In genomic region chr2:219298759-219299371, GRCh38 we compare ENCODE assay signal across 8 cellular contexts. TPM values are rescaled to one million over a fixed set of nuclear protein-coding genes. Genes with fewer than 3 reads are reported as not detected.
A peak's percentile ranks its signal among the peaks of the same experiment; 100 is the strongest.
DNase-seq lines count a peak whose midpoint lies in the region; ATAC-seq and TF ChIP-seq lines count a peak whose summit lies in the region.

No MANE protein-coding gene starts in this region.

- peak overlapping the region in 24 of 59 donors; percentile 3 to 72 (median 37) for H3K27ac ChIP-seq in dorsolateral prefrontal cortex

- intact Hi-C loops in dorsolateral prefrontal cortex (cut with DNase I) = loop anchor here (1.0 to 5.0 kb wide), 4 partner anchors 22 to 138 kb away; partner anchors contain the start of genes NHEJ1 (in 2 of the 2) and DNPEP (in 1 of the 2)

- in situ Hi-C loops in GM13977 (cut with MboI; ENCODE audit: low pct_unique_long_range_greater_than_20kb, low sequenced_read_pairs, unreplicated experiment) = loop anchor here (10.0 kb wide), 1 partner anchor 124 kb away; the partner anchor contains the start of genes CNPPD1, RETREG2 and SLC23A3

- DNase-seq in A172 (ENCODE audit: low spot score) = peak; percentile 71
- DNase-seq in GM13977 (ENCODE audit: low spot score) = peak; percentile 95
- peak; percentile 50 for DNase-seq in NCI-H774 (lab: John Stamatoyannopoulos, UW)
- DNase-seq in activated CD4-positive, alpha-beta T cell treated with anti-CD3 and anti-CD28 coated beads, Interleukin-2, amount 50 U/mL, for 24 hours (ENCODE audit: low read depth in 1 of 2, low spot score in 1 of 2) = peak; percentile 88 to 89
- peak; percentile 85 to 93 (median 92) for DNase-seq in dorsolateral prefrontal cortex
- DNase-seq in lung microvascular endothelial cell (ENCODE audit: low read depth in 2 of 2) = peak; percentile 75 to 80
- DNase-seq in stimulated activated CD8-positive, alpha-beta memory T cell treated with anti-CD3 and anti-CD28 coated beads, Interleukin-15, amount 100 ng/mL, for 1 hour (ENCODE audit: low read depth) = peak; percentile 86

- peaks cover 0 to 6% (median 0%) of the 10 kb centered on the region in 45 donors for H3K27me3 ChIP-seq in dorsolateral prefrontal cortex

- peak; percentile 66 for ATAC-seq in HG03354 (IDR thresholded peaks at IDR 0.05; ENCODE audit: poor library complexity, severe bottlenecking, unreplicated experiment)

- peak overlapping the region in 4 of 59 donors; percentile 2 to 26 (median 12) for H3K4me3 ChIP-seq in dorsolateral prefrontal cortex

- TF ChIP-seq CTCF in GM13977 (IDR thresholded peaks at IDR 0.05; ENCODE audit: extremely low read depth, insufficient read depth, missing control alignments) = peak; percentile 97
- TF ChIP-seq CTCF in dorsolateral prefrontal cortex (IDR thresholded peaks at IDR 0.05 in 54 of 56, conservative IDR thresholded peaks at IDR 0.05 in 2 of 56; ENCODE audit: low read depth in 1 of 56, partially characterized antibody in 56 of 56) = peak; percentile 87 to 100 (median 99)

RNA-seq across cellular contexts. Expression of gene PTPRN, which starts 10.3 kb away (rescaled TPM):
- total RNA-seq in A172 (2014; rRNA removed; shearing (Covaris generic)) = 19.3 and 31.5 TPM in 2 replicates
- 100 to 1,000 TPM in 119 of 120 experiments, 10 to 100 TPM in 1; 85.5 to 353 (median 259) TPM for total RNA-seq in dorsolateral prefrontal cortex
- not detected in 2 replicates for total RNA-seq in lung microvascular endothelial cell

RNA-seq across cellular contexts. Expression of gene DNAJB2, which starts 19.7 kb away (rescaled TPM):
- total RNA-seq in A172 (2014; rRNA removed; shearing (Covaris generic)) = 27.5 and 40.7 TPM in 2 replicates
- total RNA-seq in dorsolateral prefrontal cortex (100 to 1,000 TPM; 197 to 638 (median 283) TPM), lung microvascular endothelial cell (15.0 and 28.0 TPM in 2 replicates)

RNA-seq across cellular contexts. Expression of gene RESP18, which starts 33.7 kb away (rescaled TPM):
- not detected in 2 replicates for total RNA-seq in A172 (2014; rRNA removed; shearing (Covaris generic))
- total RNA-seq in dorsolateral prefrontal cortex = 1 to 10 TPM in 88 of 120 experiments, under 1 TPM in 12, not detected in 20; 0.72 to 5.7 (median 1.9) TPM
- not detected in 2 replicates for total RNA-seq in lung microvascular endothelial cell

RNA-seq across cellular contexts. Expression of gene TUBA4A, which starts 45.1 kb away (rescaled TPM):
- total RNA-seq in A172 (2014; rRNA removed; shearing (Covaris generic)) = 106 and 115 TPM in 2 replicates
- total RNA-seq in dorsolateral prefrontal cortex = 100 to 1,000 TPM in 118 of 120 experiments, 10 to 100 TPM in 2; 85.5 to 377 (median 243) TPM
- 9.5 and 12.9 TPM in 2 replicates for total RNA-seq in lung microvascular endothelial cell

RNA-seq across cellular contexts. Expression of gene TUBA4B, which starts 45.8 kb away (rescaled TPM):
- total RNA-seq in A172 (2014; rRNA removed; shearing (Covaris generic)) = not detected in 2 replicates
- under 1 TPM in 7 of 120 experiments, not detected in 113; 0.36 to 0.56 (median 0.42) TPM for total RNA-seq in dorsolateral prefrontal cortex
- not detected in 2 replicates for total RNA-seq in lung microvascular endothelial cell

Comparison
In these comparisons a context has a peak if more than half of its experiments do, and no peak if none do; other contexts are left out.
1. RNA of gene PTPRN, which starts 10.3 kb away (total RNA-seq): 85.5 to 353 TPM in dorsolateral prefrontal cortex and 19.3 to 31.5 TPM in A172; not detected in lung microvascular endothelial cell; every median in the first group is over 10 times any median in the second.
2. Peak in every context shown above with its lines, with median percentiles within 50 percentile points of each other: DNase-seq.